21 cellular contexts compared by ENCODE assay signal in genomic region chr17:38585805-38586529, GRCh38. TPM values are rescaled to one million over a fixed set of nuclear protein-coding genes. Genes with fewer than 3 reads are reported as not detected.
DNase-seq lines count a peak whose midpoint lies in the region; ATAC-seq, FAIRE-seq and TF ChIP-seq lines count a peak whose summit lies in the region.
"Had no signal": no experiment of that assay in that cellular context is flagged by ENCODE, and none has a peak within 500 bp of the region (broad histone marks: within the 10 kb centered on the region; RNA-seq: fewer than 3 reads in every experiment).

No MANE protein-coding gene starts in this region.

- no peak overlapping the region for H3K9ac ChIP-seq in kidney (ENCODE audit: low read length in 2 of 2)

- no peak overlapping the region for H3K4me3 ChIP-seq in WERI-Rb-1 (ENCODE audit: low read depth, low read length)
- H3K4me3 ChIP-seq in kidney (ENCODE audit: low read length in 2 of 2): no peak overlapping the region
- H3K4me3 ChIP-seq in psoas muscle: no peak overlapping the region
- H3K4me3 ChIP-seq: SK-N-MC had no signal

- H3K27me3 ChIP-seq in WERI-Rb-1 (ENCODE audit: insufficient read depth, low read depth, severe bottlenecking) (no peaks in the 10 kb centered on the region), psoas muscle (ENCODE audit: insufficient read depth in 3 of 3, low read length in 2 of 3) (peaks cover 0 to 46% (median 6%) of the 10 kb centered on the region in 3 donors)

- no peak for TF ChIP-seq POLR2A in erythroblast (IDR thresholded peaks at IDR 0.05; ENCODE audit: low read length)

- H3K9me3 ChIP-seq in WERI-Rb-1 (ENCODE audit: severe bottlenecking): no peaks in the 10 kb centered on the region
- no peaks in the 10 kb centered on the region for H3K9me3 ChIP-seq in kidney (ENCODE audit: control insufficient read depth in 1 of 2, low read length in 2 of 2)
- no peaks in the 10 kb centered on the region for H3K9me3 ChIP-seq in psoas muscle

- FAIRE-seq in kidney (lab: Jason Lieb, UNC): no peak
- FAIRE-seq: A204.1 had no signal

- no peaks in the 10 kb centered on the region for H3K36me3 ChIP-seq in WERI-Rb-1
- H3K36me3 ChIP-seq in kidney (ENCODE audit: control insufficient read depth in 1 of 2, insufficient read depth in 2 of 2, low read length in 2 of 2): no peaks in the 10 kb centered on the region
- no peaks in the 10 kb centered on the region for H3K36me3 ChIP-seq in psoas muscle (ENCODE audit: insufficient read depth in 1 of 2, low read depth in 1 of 2)

- TF ChIP-seq CTCF in WERI-Rb-1 (IDR thresholded peaks at IDR 0.05; ENCODE audit: low read depth, low read length): no peak
- TF ChIP-seq CTCF in kidney (IDR thresholded peaks at IDR 0.05; ENCODE audit: borderline replicate concordance, extremely low read depth, insufficient read depth): no peak
- TF ChIP-seq CTCF in psoas muscle (IDR thresholded peaks at IDR 0.05): no peak

- ATAC-seq in psoas muscle: no peak

- H3K27ac ChIP-seq in WERI-Rb-1 (peak overlapping the region; percentile 14; the same call in 1 of the 2 replicates), kidney (ENCODE audit: low read depth in 2 of 2, low read length in 2 of 2) (no peak overlapping the region), psoas muscle (no peak overlapping the region)
- H3K27ac ChIP-seq: SK-N-MC had no signal

- in situ Hi-C loops in G401 (cut with HindIII; ENCODE audit: low sequenced_read_pairs): no loop called here

- intact Hi-C loops in kidney (cut with DNase I) (no loop called here), psoas muscle (cut with DNase I) (no loop called here)

- H3K4me1 ChIP-seq in kidney (ENCODE audit: control insufficient read depth in 1 of 2, insufficient read depth in 1 of 2, low read depth in 1 of 2, low read length in 2 of 2) (no peaks in the 10 kb centered on the region), psoas muscle (peaks cover 4% of the 10 kb centered on the region)

- WGBS in psoas muscle, 3 donors: 70 to 74% (median 74%) methylated on average over 9 to 10 of the region's 10 CpGs

- DNase-seq in NCI-H82 (lab: John Stamatoyannopoulos, UW) (peak; percentile 47), NCI-H82 treated with DMSO at 0.1 percent for 48 hours (lab: John Stamatoyannopoulos, UW; ENCODE audit: unreplicated experiment) (no peak), G401 (ENCODE audit: low spot score) (peak; percentile 88), WERI-Rb-1 (peak; percentile 46), kidney (peak; percentile 53), psoas muscle (no peak), islet precursor cell (no peak), erythroblast (lab: John Stamatoyannopoulos, UW) (no peak)
- DNase-seq: CD4-positive, CD25-positive, alpha-beta regulatory T cell; DMS79; GOT3; KBM-7; NCI-H1092; NCI-H1436; NCI-H187 treated with DMSO at 0.1 percent for 48 hours; NCI-H226; NCI-H524 treated with DMSO at 0.1 percent for 48 hours; SW 1271 had no signal

RNA-seq across cellular contexts. Expression of gene SRCIN1, which starts 19.8 kb away (rescaled TPM):
- total RNA-seq in G401 (2014; rRNA removed; shearing (Covaris generic)): 8.9 and 12.4 TPM in 2 replicates
- total RNA-seq in kidney (6.1 TPM), psoas muscle (under 1 TPM in 3 of 4 donors, not detected in 1; 0.13 to 0.39 (median 0.30) TPM)
- polyA plus RNA-seq in kidney (ENCODE audit: insufficient read depth, low read depth, low replicate concordance) (0.34 TPM), psoas muscle (under 1 TPM; 0.04 to 0.18 (median 0.08) TPM)
- total RNA-seq: CD4-positive, CD25-positive, alpha-beta regulatory T cell; RPMI7951 had no signal
- polyA plus RNA-seq: CD4-positive, CD25-positive, alpha-beta regulatory T cell had no signal

Comparison
In these comparisons a context has a peak if more than half of its experiments do, and no peak if none do; other contexts are left out.
1. DNase-seq: peak in NCI-H82 (single experiment), G401 (single experiment), WERI-Rb-1 (single experiment) and kidney (single experiment); none in NCI-H82 treated with DMSO at 0.1 percent for 48 hours (single experiment), psoas muscle (0 of 2), islet precursor cell (single experiment) and erythroblast (0 of 2).